Comparison of ENCODE assay signal across 27 cellular contexts in genomic region chr20:53920647-53921245, GRCh38.
A peak's percentile ranks its signal among the peaks of the same experiment; 100 is the strongest.
DNase-seq lines count a peak whose midpoint lies in the region; ATAC-seq, FAIRE-seq and TF ChIP-seq lines count a peak whose summit lies in the region.
"Had no signal": no experiment of that assay in that cellular context is flagged by ENCODE, and none has a peak within 500 bp of the region (broad histone marks: within the 10 kb centered on the region; RNA-seq: fewer than 3 reads in every experiment).

No MANE protein-coding gene starts in this region.

- no peak for ATAC-seq in HG03175 (IDR thresholded peaks at IDR 0.05; ENCODE audit: unreplicated experiment)
- ATAC-seq in psoas muscle, result no peak
- ATAC-seq: activated T-helper 17 cell treated with anti-CD3 and anti-CD28 coated beads, Interleukin-2, amount 50 U/mL, for 72 hours; left lung; naive thymus-derived CD8-positive, alpha-beta T cell; upper lobe of right lung had no signal

- CTCF ChIA-PET in Calu3 (lab: Charles Lee) (interaction anchor here (0.6 to 1.4 kb wide), 3 partner anchors 10 to 59 kb away, joined by 3 to 5 read pairs (median 5); no protein-coding TSS in a partner anchor), OCI-LY7 (lab: Charles Lee; ENCODE audit: unreplicated experiment) (no interaction called here)

- TF ChIP-seq CTCF in Calu3 (IDR thresholded peaks at IDR 0.05; ENCODE audit: unreplicated experiment), result no peak
- TF ChIP-seq CTCF in OCI-LY7 (conservative IDR thresholded peaks at IDR 0.05; ENCODE audit: low read length), result no peak
- no peak for TF ChIP-seq CTCF in kidney (IDR thresholded peaks at IDR 0.05; ENCODE audit: borderline replicate concordance, extremely low read depth, insufficient read depth)
- no peak for TF ChIP-seq CTCF in parathyroid adenoma (IDR thresholded peaks at IDR 0.05)
- no peak for TF ChIP-seq CTCF in psoas muscle (IDR thresholded peaks at IDR 0.05)

- peak overlapping the region; percentile 5 for H3K4me3 Mint-ChIP-seq in Calu3 (ENCODE audit: low read depth, unreplicated experiment)
- H3K4me3 Mint-ChIP-seq: activated naive CD4-positive, alpha-beta T cell treated with anti-CD3 and anti-CD28 coated beads, Interleukin-2, amount 50 U/mL, for 24 hours; activated T-helper 17 cell treated with anti-CD3 and anti-CD28 coated beads, Interleukin-2, amount 50 U/mL, for 72 hours; immature natural killer cell; naive thymus-derived CD8-positive, alpha-beta T cell had no signal

- peaks cover 8% of the 10 kb centered on the region for H3K36me3 ChIP-seq in OCI-LY7 (ENCODE audit: insufficient read depth, low read length)
- no peaks in the 10 kb centered on the region for H3K36me3 ChIP-seq in kidney (ENCODE audit: control insufficient read depth in 1 of 2, insufficient read depth in 2 of 2, low read length in 2 of 2)
- H3K36me3 ChIP-seq in parathyroid adenoma (ENCODE audit: control insufficient read depth, insufficient read depth, low read length), result no peaks in the 10 kb centered on the region
- H3K36me3 ChIP-seq in psoas muscle (ENCODE audit: insufficient read depth in 1 of 2, low read depth in 1 of 2), result no peaks in the 10 kb centered on the region
- H3K36me3 ChIP-seq: esophagus squamous epithelium, left lung, spleen, upper lobe of right lung had no signal

- POLR2A ChIA-PET in OCI-LY7 (lab: Charles Lee), result interaction anchor here (0.6 to 7.5 kb wide), 3 partner anchors 17 to 335 kb away, joined by 5 to 102 read pairs (median 8); no protein-coding TSS in a partner anchor

- H3K4me3 ChIP-seq in OCI-LY7 (ENCODE audit: low read depth, low read length, poor library complexity, severe bottlenecking) (no peak overlapping the region), kidney (ENCODE audit: low read length in 2 of 2) (no peak overlapping the region), parathyroid adenoma (ENCODE audit: low read depth, low read length) (no peak overlapping the region), psoas muscle (no peak overlapping the region)
- H3K4me3 ChIP-seq: esophagus squamous epithelium, left lung, spleen, upper lobe of right lung had no signal

- H3K27ac ChIP-seq in OCI-LY7 (ENCODE audit: low read depth, low read length, poor library complexity, severe bottlenecking), result no peak overlapping the region
- peak overlapping the region; percentile 43 to 63 for H3K27ac ChIP-seq in kidney (ENCODE audit: low read depth in 2 of 2, low read length in 2 of 2)
- no peak overlapping the region for H3K27ac ChIP-seq in parathyroid adenoma
- no peak overlapping the region for H3K27ac ChIP-seq in psoas muscle
- H3K27ac ChIP-seq: C4-2B, left lung, upper lobe of right lung had no signal

- H3K36me3 Mint-ChIP-seq in Calu3 (ENCODE audit: insufficient read depth, unreplicated experiment), result peaks cover 4% of the 10 kb centered on the region
- H3K36me3 Mint-ChIP-seq: activated naive CD4-positive, alpha-beta T cell treated with anti-CD3 and anti-CD28 coated beads, Interleukin-2, amount 50 U/mL, for 24 hours; immature natural killer cell; naive thymus-derived CD8-positive, alpha-beta T cell had no signal

- H3K4me2 ChIP-seq in OCI-LY7 (ENCODE audit: low read length) (no peak overlapping the region; the same call in 1 of the 2 replicates), parathyroid adenoma (ENCODE audit: low read length) (no peak overlapping the region)

- H3K4me1 Mint-ChIP-seq in Calu3 (ENCODE audit: low read depth, unreplicated experiment), result peaks cover 52% of the 10 kb centered on the region

- no peaks in the 10 kb centered on the region for H3K27me3 ChIP-seq in parathyroid adenoma (ENCODE audit: control insufficient read depth, insufficient read depth, low read length)
- H3K27me3 ChIP-seq in psoas muscle (ENCODE audit: insufficient read depth in 3 of 3, low read length in 2 of 3), result no peaks in the 10 kb centered on the region
- H3K27me3 ChIP-seq: esophagus squamous epithelium, left lung, spleen, upper lobe of right lung had no signal

- peaks cover 11% of the 10 kb centered on the region; the same call in 1 of the 2 replicates for H3K9me3 ChIP-seq in OCI-LY7 (ENCODE audit: low read length)
- no peaks in the 10 kb centered on the region for H3K9me3 ChIP-seq in kidney (ENCODE audit: control insufficient read depth in 1 of 2, low read length in 2 of 2)
- no peaks in the 10 kb centered on the region for H3K9me3 ChIP-seq in parathyroid adenoma (ENCODE audit: control insufficient read depth, low read length)
- no peaks in the 10 kb centered on the region for H3K9me3 ChIP-seq in psoas muscle
- H3K9me3 ChIP-seq: esophagus squamous epithelium, left lung, spleen, upper lobe of right lung had no signal

- H3K27me3 Mint-ChIP-seq in Calu3 (ENCODE audit: unreplicated experiment), result no peaks in the 10 kb centered on the region
- H3K27me3 Mint-ChIP-seq: activated naive CD4-positive, alpha-beta T cell treated with anti-CD3 and anti-CD28 coated beads, Interleukin-2, amount 50 U/mL, for 24 hours; activated T-helper 17 cell treated with anti-CD3 and anti-CD28 coated beads, Interleukin-2, amount 50 U/mL, for 72 hours; naive thymus-derived CD8-positive, alpha-beta T cell had no signal

- H3K79me2 ChIP-seq in OCI-LY7 (ENCODE audit: insufficient read depth, low read depth, low read length) (no peaks in the 10 kb centered on the region), parathyroid adenoma (no peaks in the 10 kb centered on the region)

- H3K27ac Mint-ChIP-seq in Calu3 (ENCODE audit: unreplicated experiment), result peak overlapping the region; percentile 15
- H3K27ac Mint-ChIP-seq: activated naive CD4-positive, alpha-beta T cell treated with anti-CD3 and anti-CD28 coated beads, Interleukin-2, amount 50 U/mL, for 24 hours; activated T-helper 17 cell treated with anti-CD3 and anti-CD28 coated beads, Interleukin-2, amount 50 U/mL, for 72 hours had no signal

- H3K9me3 Mint-ChIP-seq in Calu3 (ENCODE audit: low read depth, unreplicated experiment), result no peaks in the 10 kb centered on the region
- H3K9me3 Mint-ChIP-seq: activated naive CD4-positive, alpha-beta T cell treated with anti-CD3 and anti-CD28 coated beads, Interleukin-2, amount 50 U/mL, for 24 hours; activated T-helper 17 cell treated with anti-CD3 and anti-CD28 coated beads, Interleukin-2, amount 50 U/mL, for 72 hours; immature natural killer cell; naive thymus-derived CD8-positive, alpha-beta T cell had no signal

- no peaks in the 10 kb centered on the region for H3K9me2 ChIP-seq in OCI-LY7 (ENCODE audit: insufficient read depth, low read length)

- H2AFZ ChIP-seq in OCI-LY7 (ENCODE audit: low read length), result peak overlapping the region; percentile 76; the same call in 1 of the 2 replicates
- peak overlapping the region; percentile 35 for H2AFZ ChIP-seq in parathyroid adenoma

- BruUV-seq in Calu3 (replicated peaks; lab: Mats Ljungman, UMichigan) (no TSS peak), OCI-LY7 (replicated peaks; lab: Mats Ljungman, UMichigan) (no TSS peak)

- WGBS in psoas muscle, 3 donors, result 78 to 83% (median 81%) methylated on average over 12 of the region's 12 CpGs

- H4K20me1 ChIP-seq in OCI-LY7 (ENCODE audit: insufficient read depth, low read length), result no peaks in the 10 kb centered on the region

- H3K9ac ChIP-seq in kidney (ENCODE audit: low read length in 2 of 2) (peak overlapping the region in 1 of 2 donors; percentile 19), parathyroid adenoma (no peak overlapping the region)

- FAIRE-seq in kidney (lab: Jason Lieb, UNC), result no peak
- FAIRE-seq: astrocyte had no signal

- peaks cover 93% of the 10 kb centered on the region for H3K4me1 ChIP-seq in OCI-LY7 (ENCODE audit: insufficient read depth, low read length, poor library complexity, severe bottlenecking)
- peaks cover 8 to 12% of the 10 kb centered on the region in 2 donors for H3K4me1 ChIP-seq in kidney (ENCODE audit: control insufficient read depth in 1 of 2, insufficient read depth in 1 of 2, low read depth in 1 of 2, low read length in 2 of 2)
- peaks cover 17% of the 10 kb centered on the region for H3K4me1 ChIP-seq in parathyroid adenoma
- H3K4me1 ChIP-seq in psoas muscle, result no peaks in the 10 kb centered on the region

- DNase-seq in Calu3 (no peak), OCI-LY7 (ENCODE audit: low spot score) (no peak), kidney (no peak), cerebellar cortex (ENCODE audit: low spot score) (no peak), SK-N-DZ (ENCODE audit: low spot score) (no peak), psoas muscle (no peak)
- DNase-seq: activated CD4-positive, alpha-beta T cell treated with anti-CD3 and anti-CD28 coated beads, Interleukin-2, amount 50 U/mL, for 4 hours; activated CD4-positive, CD25-positive, alpha-beta regulatory T cell; esophagus squamous epithelium; foreskin melanocyte; hippocampal formation; immature natural killer cell; left lung; midbrain; naive thymus-derived CD8-positive, alpha-beta T cell; NCI-H1092; NCI-H2171; NK-92 treated with Interleukin-12 subunit alpha and Interleukin-12 subunit beta, amount 100 ng/mL, for 24 hours; SIG-M5; spleen; upper lobe of right lung had no signal

- intact Hi-C loops in Calu3 (cut with micrococcal nuclease; ENCODE audit: unreplicated experiment) (no loop called here), OCI-LY7 (cut with micrococcal nuclease; ENCODE audit: unreplicated experiment) (no loop called here), kidney (cut with DNase I) (loop anchor here (10.0 kb wide), 1 partner anchor 346 kb away; no protein-coding TSS in a partner anchor), psoas muscle (cut with DNase I) (no loop called here)

Comparison
In these comparisons a context has a peak if more than half of its experiments do, and no peak if none do; other contexts are left out.
1. H3K27ac ChIP-seq: peak in kidney (2 of 2); none in OCI-LY7 (single experiment), parathyroid adenoma (single experiment) and psoas muscle (single experiment).